1 cellular context compared by ENCODE assay signal in the genomic region with DNA sequence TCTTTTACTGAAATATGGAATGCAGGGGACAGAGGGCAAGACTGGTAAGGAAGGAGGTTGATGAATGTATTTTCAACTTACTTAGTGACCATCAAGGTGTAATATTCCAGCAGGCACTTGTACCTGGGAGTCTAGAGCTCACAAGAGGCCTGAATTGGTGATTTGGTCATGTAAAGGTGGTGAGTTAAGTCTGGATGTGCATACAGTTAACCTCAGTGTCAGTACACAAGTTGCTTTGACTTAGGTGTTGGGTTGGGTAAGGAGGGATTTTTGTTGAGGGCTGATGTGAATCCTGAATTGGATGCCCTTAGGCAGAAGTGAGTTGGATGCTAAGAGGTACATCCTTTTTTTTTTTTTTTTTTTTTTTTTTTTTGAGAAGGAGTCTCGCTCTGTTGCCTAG.
TF ChIP-seq lines count a peak whose summit lies in the region.

No MANE protein-coding gene starts in this region.

TF ChIP-seq in GM12878, 131 proteins besides CTCF, POLR2A, EP300 and RAD21:
- TF ChIP-seq, protein P1, sequence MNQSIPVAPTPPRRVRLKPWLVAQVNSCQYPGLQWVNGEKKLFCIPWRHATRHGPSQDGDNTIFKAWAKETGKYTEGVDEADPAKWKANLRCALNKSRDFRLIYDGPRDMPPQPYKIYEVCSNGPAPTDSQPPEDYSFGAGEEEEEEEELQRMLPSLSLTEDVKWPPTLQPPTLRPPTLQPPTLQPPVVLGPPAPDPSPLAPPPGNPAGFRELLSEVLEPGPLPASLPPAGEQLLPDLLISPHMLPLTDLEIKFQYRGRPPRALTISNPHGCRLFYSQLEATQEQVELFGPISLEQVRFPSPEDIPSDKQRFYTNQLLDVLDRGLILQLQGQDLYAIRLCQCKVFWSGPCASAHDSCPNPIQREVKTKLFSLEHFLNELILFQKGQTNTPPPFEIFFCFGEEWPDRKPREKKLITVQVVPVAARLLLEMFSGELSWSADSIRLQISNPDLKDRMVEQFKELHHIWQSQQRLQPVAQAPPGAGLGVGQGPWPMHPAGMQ (IDR thresholded peaks at IDR 0.05; ENCODE audit: borderline replicate concordance): no peak
- TF ChIP-seq FOS (IDR thresholded peaks at IDR 0.05; ENCODE audit: borderline replicate concordance, extremely low read depth, insufficient read length) (no peak), TARDBP (IDR thresholded peaks at IDR 0.05; ENCODE audit: borderline replicate concordance) (no peak), IKZF1 (conservative IDR thresholded peaks at IDR 0.05) (no peak), TBL1XR1 (IDR thresholded peaks at IDR 0.05; ENCODE audit: low read depth, low read length) (no peak), MYB (IDR thresholded peaks at IDR 0.05; ENCODE audit: borderline replicate concordance, low read depth, low read length) (no peak), ZZZ3 (IDR thresholded peaks at IDR 0.05; ENCODE audit: control insufficient read depth, insufficient read length, low read depth) (no peak), ZSCAN29 (IDR thresholded peaks at IDR 0.05) (no peak), CHD1 (IDR thresholded peaks at IDR 0.05; ENCODE audit: low read depth, low read length) (no peak), FOXK2 (IDR thresholded peaks at IDR 0.05) (no peak), CREM (IDR thresholded peaks at IDR 0.05; ENCODE audit: low read depth) (no peak), POLR2AphosphoS2 (IDR thresholded peaks at IDR 0.05; ENCODE audit: low read depth, low read length) (no peak), NFXL1 (IDR thresholded peaks at IDR 0.05; ENCODE audit: borderline replicate concordance) (no peak)
- TF ChIP-seq, protein P2, sequence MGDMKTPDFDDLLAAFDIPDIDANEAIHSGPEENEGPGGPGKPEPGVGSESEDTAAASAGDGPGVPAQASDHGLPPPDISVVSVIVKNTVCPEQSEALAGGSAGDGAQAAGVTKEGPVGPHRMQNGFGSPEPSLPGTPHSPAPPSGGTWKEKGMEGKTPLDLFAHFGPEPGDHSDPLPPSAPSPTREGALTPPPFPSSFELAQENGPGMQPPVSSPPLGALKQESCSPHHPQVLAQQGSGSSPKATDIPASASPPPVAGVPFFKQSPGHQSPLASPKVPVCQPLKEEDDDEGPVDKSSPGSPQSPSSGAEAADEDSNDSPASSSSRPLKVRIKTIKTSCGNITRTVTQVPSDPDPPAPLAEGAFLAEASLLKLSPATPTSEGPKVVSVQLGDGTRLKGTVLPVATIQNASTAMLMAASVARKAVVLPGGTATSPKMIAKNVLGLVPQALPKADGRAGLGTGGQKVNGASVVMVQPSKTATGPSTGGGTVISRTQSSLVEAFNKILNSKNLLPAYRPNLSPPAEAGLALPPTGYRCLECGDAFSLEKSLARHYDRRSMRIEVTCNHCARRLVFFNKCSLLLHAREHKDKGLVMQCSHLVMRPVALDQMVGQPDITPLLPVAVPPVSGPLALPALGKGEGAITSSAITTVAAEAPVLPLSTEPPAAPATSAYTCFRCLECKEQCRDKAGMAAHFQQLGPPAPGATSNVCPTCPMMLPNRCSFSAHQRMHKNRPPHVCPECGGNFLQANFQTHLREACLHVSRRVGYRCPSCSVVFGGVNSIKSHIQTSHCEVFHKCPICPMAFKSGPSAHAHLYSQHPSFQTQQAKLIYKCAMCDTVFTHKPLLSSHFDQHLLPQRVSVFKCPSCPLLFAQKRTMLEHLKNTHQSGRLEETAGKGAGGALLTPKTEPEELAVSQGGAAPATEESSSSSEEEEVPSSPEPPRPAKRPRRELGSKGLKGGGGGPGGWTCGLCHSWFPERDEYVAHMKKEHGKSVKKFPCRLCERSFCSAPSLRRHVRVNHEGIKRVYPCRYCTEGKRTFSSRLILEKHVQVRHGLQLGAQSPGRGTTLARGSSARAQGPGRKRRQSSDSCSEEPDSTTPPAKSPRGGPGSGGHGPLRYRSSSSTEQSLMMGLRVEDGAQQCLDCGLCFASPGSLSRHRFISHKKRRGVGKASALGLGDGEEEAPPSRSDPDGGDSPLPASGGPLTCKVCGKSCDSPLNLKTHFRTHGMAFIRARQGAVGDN (IDR thresholded peaks at IDR 0.05): no peak
- TF ChIP-seq, protein P3, sequence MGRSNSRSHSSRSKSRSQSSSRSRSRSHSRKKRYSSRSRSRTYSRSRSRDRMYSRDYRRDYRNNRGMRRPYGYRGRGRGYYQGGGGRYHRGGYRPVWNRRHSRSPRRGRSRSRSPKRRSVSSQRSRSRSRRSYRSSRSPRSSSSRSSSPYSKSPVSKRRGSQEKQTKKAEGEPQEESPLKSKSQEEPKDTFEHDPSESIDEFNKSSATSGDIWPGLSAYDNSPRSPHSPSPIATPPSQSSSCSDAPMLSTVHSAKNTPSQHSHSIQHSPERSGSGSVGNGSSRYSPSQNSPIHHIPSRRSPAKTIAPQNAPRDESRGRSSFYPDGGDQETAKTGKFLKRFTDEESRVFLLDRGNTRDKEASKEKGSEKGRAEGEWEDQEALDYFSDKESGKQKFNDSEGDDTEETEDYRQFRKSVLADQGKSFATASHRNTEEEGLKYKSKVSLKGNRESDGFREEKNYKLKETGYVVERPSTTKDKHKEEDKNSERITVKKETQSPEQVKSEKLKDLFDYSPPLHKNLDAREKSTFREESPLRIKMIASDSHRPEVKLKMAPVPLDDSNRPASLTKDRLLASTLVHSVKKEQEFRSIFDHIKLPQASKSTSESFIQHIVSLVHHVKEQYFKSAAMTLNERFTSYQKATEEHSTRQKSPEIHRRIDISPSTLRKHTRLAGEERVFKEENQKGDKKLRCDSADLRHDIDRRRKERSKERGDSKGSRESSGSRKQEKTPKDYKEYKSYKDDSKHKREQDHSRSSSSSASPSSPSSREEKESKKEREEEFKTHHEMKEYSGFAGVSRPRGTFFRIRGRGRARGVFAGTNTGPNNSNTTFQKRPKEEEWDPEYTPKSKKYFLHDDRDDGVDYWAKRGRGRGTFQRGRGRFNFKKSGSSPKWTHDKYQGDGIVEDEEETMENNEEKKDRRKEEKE (IDR thresholded peaks at IDR 0.05): no peak
- TF ChIP-seq, protein P4, sequence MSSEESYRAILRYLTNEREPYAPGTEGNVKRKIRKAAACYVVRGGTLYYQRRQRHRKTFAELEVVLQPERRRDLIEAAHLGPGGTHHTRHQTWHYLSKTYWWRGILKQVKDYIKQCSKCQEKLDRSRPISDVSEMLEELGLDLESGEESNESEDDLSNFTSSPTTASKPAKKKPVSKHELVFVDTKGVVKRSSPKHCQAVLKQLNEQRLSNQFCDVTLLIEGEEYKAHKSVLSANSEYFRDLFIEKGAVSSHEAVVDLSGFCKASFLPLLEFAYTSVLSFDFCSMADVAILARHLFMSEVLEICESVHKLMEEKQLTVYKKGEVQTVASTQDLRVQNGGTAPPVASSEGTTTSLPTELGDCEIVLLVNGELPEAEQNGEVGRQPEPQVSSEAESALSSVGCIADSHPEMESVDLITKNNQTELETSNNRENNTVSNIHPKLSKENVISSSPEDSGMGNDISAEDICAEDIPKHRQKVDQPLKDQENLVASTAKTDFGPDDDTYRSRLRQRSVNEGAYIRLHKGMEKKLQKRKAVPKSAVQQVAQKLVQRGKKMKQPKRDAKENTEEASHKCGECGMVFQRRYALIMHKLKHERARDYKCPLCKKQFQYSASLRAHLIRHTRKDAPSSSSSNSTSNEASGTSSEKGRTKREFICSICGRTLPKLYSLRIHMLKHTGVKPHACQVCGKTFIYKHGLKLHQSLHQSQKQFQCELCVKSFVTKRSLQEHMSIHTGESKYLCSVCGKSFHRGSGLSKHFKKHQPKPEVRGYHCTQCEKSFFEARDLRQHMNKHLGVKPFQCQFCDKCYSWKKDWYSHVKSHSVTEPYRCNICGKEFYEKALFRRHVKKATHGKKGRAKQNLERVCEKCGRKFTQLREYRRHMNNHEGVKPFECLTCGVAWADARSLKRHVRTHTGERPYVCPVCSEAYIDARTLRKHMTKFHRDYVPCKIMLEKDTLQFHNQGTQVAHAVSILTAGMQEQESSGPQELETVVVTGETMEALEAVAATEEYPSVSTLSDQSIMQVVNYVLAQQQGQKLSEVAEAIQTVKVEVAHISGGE (CRISPR knock-in tag; IDR thresholded peaks at IDR 0.05): no peak
- TF ChIP-seq, protein P5, sequence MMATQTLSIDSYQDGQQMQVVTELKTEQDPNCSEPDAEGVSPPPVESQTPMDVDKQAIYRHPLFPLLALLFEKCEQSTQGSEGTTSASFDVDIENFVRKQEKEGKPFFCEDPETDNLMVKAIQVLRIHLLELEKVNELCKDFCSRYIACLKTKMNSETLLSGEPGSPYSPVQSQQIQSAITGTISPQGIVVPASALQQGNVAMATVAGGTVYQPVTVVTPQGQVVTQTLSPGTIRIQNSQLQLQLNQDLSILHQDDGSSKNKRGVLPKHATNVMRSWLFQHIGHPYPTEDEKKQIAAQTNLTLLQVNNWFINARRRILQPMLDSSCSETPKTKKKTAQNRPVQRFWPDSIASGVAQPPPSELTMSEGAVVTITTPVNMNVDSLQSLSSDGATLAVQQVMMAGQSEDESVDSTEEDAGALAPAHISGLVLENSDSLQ (IDR thresholded peaks at IDR 0.05): no peak
